Comparison of ENCODE assay signal across 9 cellular contexts in the genomic region with DNA sequence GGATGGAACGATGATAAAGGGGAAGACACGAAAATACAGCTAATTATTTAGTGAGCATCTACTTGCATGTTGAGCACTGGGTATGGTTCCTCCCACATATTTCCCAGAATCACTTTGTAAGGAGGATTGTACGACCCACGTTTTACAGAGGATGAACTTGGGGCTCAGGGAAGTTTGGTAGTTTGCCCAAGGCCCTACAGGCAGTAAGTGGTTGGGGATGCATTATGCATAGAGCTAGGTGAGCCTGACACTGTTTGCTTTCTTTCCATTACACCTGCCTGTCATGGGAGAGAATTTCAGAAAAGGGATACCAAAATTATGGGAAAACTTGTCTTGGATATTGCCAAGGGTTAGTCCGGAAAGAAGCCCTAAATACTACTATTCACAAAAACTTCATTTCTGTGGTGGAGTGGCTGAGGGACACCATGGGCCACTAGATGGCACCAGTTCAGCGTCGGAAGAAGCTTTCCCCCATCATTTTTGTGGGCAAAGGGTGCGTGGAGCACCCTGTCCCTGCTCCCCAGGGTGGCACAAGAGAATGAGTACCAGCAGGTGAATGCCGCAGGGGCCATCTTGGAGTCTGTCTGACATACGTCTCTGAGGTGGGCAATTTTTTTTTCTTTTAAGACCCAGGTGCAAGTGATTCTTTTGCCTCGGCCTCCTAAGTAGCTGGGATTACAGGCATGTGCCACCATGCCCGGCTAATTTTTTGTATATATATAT. TPM values are rescaled to one million over a fixed set of nuclear protein-coding genes. Genes with fewer than 3 reads are reported as not detected.
DNase-seq lines count a peak whose midpoint lies in the region; ATAC-seq, FAIRE-seq and TF ChIP-seq lines count a peak whose summit lies in the region.
"Had no signal": no experiment of that assay in that cellular context is flagged by ENCODE, and none has a peak within 500 bp of the region (broad histone marks: within the 10 kb centered on the region; RNA-seq: fewer than 3 reads in every experiment).

No MANE protein-coding gene starts in this region.

- H3K27me3 ChIP-seq in KMS-11 (ENCODE audit: insufficient read depth, low read depth): no peaks in the 10 kb centered on the region
- no peaks in the 10 kb centered on the region for H3K27me3 ChIP-seq in Panc1 (ENCODE audit: control insufficient read depth, insufficient read depth, low read length)
- peaks cover 14% of the 10 kb centered on the region for H3K27me3 ChIP-seq in foreskin keratinocyte

- H3K27ac ChIP-seq in KMS-11: no peak overlapping the region
- H3K27ac ChIP-seq in Panc1 (ENCODE audit: low read length): no peak overlapping the region
- H3K27ac ChIP-seq in foreskin keratinocyte: no peak overlapping the region

- in situ Hi-C loops in Panc1 (cut with HindIII; ENCODE audit: low pct_unique_long_range_greater_than_20kb, low sequenced_read_pairs): no loop called here

- ATAC-seq in Panc1 (peak; percentile 92), foreskin keratinocyte (peak; percentile 75), GM18519 (IDR thresholded peaks at IDR 0.05; ENCODE audit: low FRiP score, unreplicated experiment) (no peak)

- DNase-seq in D341Med (ENCODE audit: low spot score) (peak; percentile 89), Panc1 (ENCODE audit: low read depth, low spot score) (no peak), foreskin keratinocyte (peak in 1 of 2 donors; percentile 40), posterior vena cava (ENCODE audit: low spot score) (peak; percentile 76), RCC 7860 (ENCODE audit: low spot score) (no peak)
- DNase-seq in activated T-helper 1 cell treated with anti-CD3 and anti-CD28 coated beads, Interleukin-12 subunit alpha, Interleukin-12 subunit beta, Interleukin-2, Interleukin-4 antibody, amounts not matched to agents 30 ng/mL and 10 ng/mL and 1 ng/mL, durations not matched to agents 14 hours and 24 hours and 36 hours (ENCODE audit: low spot score): peak; percentile 24

- H3K9me3 Mint-ChIP-seq in activated T-helper 1 cell treated with anti-CD3 and anti-CD28 coated beads, Interleukin-12 subunit alpha, Interleukin-12 subunit beta, Interleukin-2, Interleukin-4 antibody, amounts not matched to agents 30 ng/mL and 10 ng/mL and 1 ng/mL, durations not matched to agents 14 hours and 24 hours and 36 hours: no peaks in the 10 kb centered on the region
- H3K9me3 Mint-ChIP-seq: IgD-negative memory B cell had no signal

- H3K36me3 ChIP-seq in KMS-11 (ENCODE audit: insufficient read depth) (no peaks in the 10 kb centered on the region), Panc1 (ENCODE audit: control insufficient read depth, insufficient read depth, low read length) (no peaks in the 10 kb centered on the region)

- TF ChIP-seq CTCF in KMS-11 (conservative IDR thresholded peaks at IDR 0.05; ENCODE audit: low read depth, low read length) (peak; percentile 98), Panc1 (IDR thresholded peaks at IDR 0.05) (peak; percentile 79), foreskin keratinocyte (conservative IDR thresholded peaks at IDR 0.05) (peak; percentile 91)

- intact Hi-C loops in Panc1 (cut with micrococcal nuclease; ENCODE audit: unreplicated experiment) (loop anchor here (1.0 to 10.0 kb wide), 2 partner anchors 254 to 348 kb away; no protein-coding TSS in a partner anchor), posterior vena cava (cut with DNase I) (loop anchor here (2.0 to 5.0 kb wide), 2 partner anchors 342 to 348 kb away; no protein-coding TSS in a partner anchor)
- intact Hi-C loops in activated T-helper 1 cell treated with anti-CD3 and anti-CD28 coated beads, Interleukin-12 subunit alpha, Interleukin-12 subunit beta, Interleukin-2, Interleukin-4 antibody, amounts not matched to agents 30 ng/mL and 10 ng/mL and 1 ng/mL, durations not matched to agents 14 hours and 24 hours and 36 hours (cut with micrococcal nuclease): loop anchor here (1.0 to 5.0 kb wide), 3 partner anchors 50 to 847 kb away; no protein-coding TSS in a partner anchor

- H3K4me1 Mint-ChIP-seq in activated T-helper 1 cell treated with anti-CD3 and anti-CD28 coated beads, Interleukin-12 subunit alpha, Interleukin-12 subunit beta, Interleukin-2, Interleukin-4 antibody, amounts not matched to agents 30 ng/mL and 10 ng/mL and 1 ng/mL, durations not matched to agents 14 hours and 24 hours and 36 hours (ENCODE audit: low read depth): peaks cover 5% of the 10 kb centered on the region
- H3K4me1 Mint-ChIP-seq: IgD-negative memory B cell had no signal

- H3K79me2 ChIP-seq in KMS-11 (ENCODE audit: insufficient read depth, low read depth): no peaks in the 10 kb centered on the region

- no peaks in the 10 kb centered on the region for H3K9me3 ChIP-seq in Panc1 (ENCODE audit: control insufficient read depth, insufficient read depth, low read depth, low read length)

- BruUV-seq in Panc1 (replicated peaks; lab: Mats Ljungman, UMichigan): no TSS peak

- H3K4me3 Mint-ChIP-seq in activated T-helper 1 cell treated with anti-CD3 and anti-CD28 coated beads, Interleukin-12 subunit alpha, Interleukin-12 subunit beta, Interleukin-2, Interleukin-4 antibody, amounts not matched to agents 30 ng/mL and 10 ng/mL and 1 ng/mL, durations not matched to agents 14 hours and 24 hours and 36 hours: no peak overlapping the region
- H3K4me3 Mint-ChIP-seq: IgD-negative memory B cell had no signal

- H2AFZ ChIP-seq in KMS-11 (ENCODE audit: low read depth): no peak overlapping the region

- H3K4me3 ChIP-seq in KMS-11 (IDR thresholded peaks at IDR 0.05; ENCODE audit: insufficient read depth, low read depth, low read length) (no peak overlapping the region), Panc1 (ENCODE audit: low read depth in 2 of 2, low read length in 2 of 2) (no peak overlapping the region)

- POLR2A ChIA-PET in Panc1 (lab: Charles Lee): no interaction called here

- no peak overlapping the region for H3K4me2 ChIP-seq in KMS-11

- no peak overlapping the region for H3K27ac Mint-ChIP-seq in activated T-helper 1 cell treated with anti-CD3 and anti-CD28 coated beads, Interleukin-12 subunit alpha, Interleukin-12 subunit beta, Interleukin-2, Interleukin-4 antibody, amounts not matched to agents 30 ng/mL and 10 ng/mL and 1 ng/mL, durations not matched to agents 14 hours and 24 hours and 36 hours
- H3K27ac Mint-ChIP-seq: IgD-negative memory B cell had no signal

- no peaks in the 10 kb centered on the region for H4K20me1 ChIP-seq in KMS-11 (ENCODE audit: insufficient read depth)

- H3K4me1 ChIP-seq in KMS-11 (ENCODE audit: low read depth, poor library complexity, severe bottlenecking) (no peaks in the 10 kb centered on the region), Panc1 (ENCODE audit: control insufficient read depth, insufficient read depth, low read length) (no peaks in the 10 kb centered on the region), foreskin keratinocyte (no peaks in the 10 kb centered on the region)

- CTCF ChIA-PET in Panc1 (lab: Charles Lee): interaction anchor here (0.6 to 1.2 kb wide), 2 partner anchors 33 to 348 kb away, joined by 3 to 9 read pairs; no protein-coding TSS in a partner anchor

- no peak for FAIRE-seq in RCC 7860 (lab: Jason Lieb, UNC)

- peaks cover 17% of the 10 kb centered on the region for H3K27me3 Mint-ChIP-seq in activated T-helper 1 cell treated with anti-CD3 and anti-CD28 coated beads, Interleukin-12 subunit alpha, Interleukin-12 subunit beta, Interleukin-2, Interleukin-4 antibody, amounts not matched to agents 30 ng/mL and 10 ng/mL and 1 ng/mL, durations not matched to agents 14 hours and 24 hours and 36 hours (ENCODE audit: insufficient read depth)

- no peak overlapping the region for H3K9ac ChIP-seq in KMS-11

- H3K36me3 Mint-ChIP-seq in activated T-helper 1 cell treated with anti-CD3 and anti-CD28 coated beads, Interleukin-12 subunit alpha, Interleukin-12 subunit beta, Interleukin-2, Interleukin-4 antibody, amounts not matched to agents 30 ng/mL and 10 ng/mL and 1 ng/mL, durations not matched to agents 14 hours and 24 hours and 36 hours (ENCODE audit: low read depth): no peaks in the 10 kb centered on the region
- H3K36me3 Mint-ChIP-seq: IgD-negative memory B cell had no signal

RNA-seq across cellular contexts. Expression of gene RPL17, which starts 18.3 kb away (rescaled TPM):
- total RNA-seq in Panc1 (2021; ENCODE audit: unreplicated experiment) (874 TPM), foreskin keratinocyte (2,326 and 2,476 TPM in 2 replicates), posterior vena cava (1,000 to 10,000 TPM; 1,368 to 1,452 TPM)
- 719 TPM for polyA plus RNA-seq in Panc1 (2012; ENCODE audit: insufficient read length)
- 2,043 and 2,063 TPM in 2 replicates for total RNA-seq in activated T-helper 1 cell treated with anti-CD3 and anti-CD28 coated beads, Interleukin-12 subunit alpha, Interleukin-12 subunit beta, Interleukin-2, Interleukin-4 antibody, amounts not matched to agents 30 ng/mL and 10 ng/mL and 1 ng/mL, durations not matched to agents 14 hours and 24 hours and 36 hours
- 3,189 and 3,387 TPM in 2 replicates for polyA plus RNA-seq in foreskin keratinocyte

RNA-seq across cellular contexts. Expression of gene C18orf32, which starts 23.5 kb away (rescaled TPM):
- total RNA-seq in Panc1 (2021; ENCODE audit: unreplicated experiment) (38.0 TPM), foreskin keratinocyte (19.7 and 25.4 TPM in 2 replicates), posterior vena cava (10 to 100 TPM; 58.8 to 60.7 TPM)
- 9.3 TPM for polyA plus RNA-seq in Panc1 (2012; ENCODE audit: insufficient read length)
- 28.7 and 31.2 TPM in 2 replicates for total RNA-seq in activated T-helper 1 cell treated with anti-CD3 and anti-CD28 coated beads, Interleukin-12 subunit alpha, Interleukin-12 subunit beta, Interleukin-2, Interleukin-4 antibody, amounts not matched to agents 30 ng/mL and 10 ng/mL and 1 ng/mL, durations not matched to agents 14 hours and 24 hours and 36 hours
- polyA plus RNA-seq in foreskin keratinocyte: 29.8 and 30.1 TPM in 2 replicates

RNA-seq across cellular contexts. Expression of gene DYM, which starts 50.1 kb away (rescaled TPM):
- total RNA-seq in Panc1 (2021; ENCODE audit: unreplicated experiment) (28.7 TPM), foreskin keratinocyte (26.9 and 36.1 TPM in 2 replicates), posterior vena cava (10 to 100 TPM; 65.5 to 89.5 TPM)
- 11.8 TPM for polyA plus RNA-seq in Panc1 (2012; ENCODE audit: insufficient read length)
- total RNA-seq in activated T-helper 1 cell treated with anti-CD3 and anti-CD28 coated beads, Interleukin-12 subunit alpha, Interleukin-12 subunit beta, Interleukin-2, Interleukin-4 antibody, amounts not matched to agents 30 ng/mL and 10 ng/mL and 1 ng/mL, durations not matched to agents 14 hours and 24 hours and 36 hours: 56.9 and 66.1 TPM in 2 replicates
- 19.1 and 23.1 TPM in 2 replicates for polyA plus RNA-seq in foreskin keratinocyte

RNA-seq across cellular contexts. Expression of gene LIPG, which starts 51.3 kb away (rescaled TPM):
- total RNA-seq in Panc1 (2021; ENCODE audit: unreplicated experiment) (92.0 TPM), foreskin keratinocyte (76.3 and 127 TPM in 2 replicates), posterior vena cava (1 to 10 TPM; 1.2 to 1.7 TPM)
- 28.2 TPM for polyA plus RNA-seq in Panc1 (2012; ENCODE audit: insufficient read length)
- total RNA-seq in activated T-helper 1 cell treated with anti-CD3 and anti-CD28 coated beads, Interleukin-12 subunit alpha, Interleukin-12 subunit beta, Interleukin-2, Interleukin-4 antibody, amounts not matched to agents 30 ng/mL and 10 ng/mL and 1 ng/mL, durations not matched to agents 14 hours and 24 hours and 36 hours: 0.29 and 0.88 TPM in 2 replicates
- 28.8 and 38.0 TPM in 2 replicates for polyA plus RNA-seq in foreskin keratinocyte
- polyA plus RNA-seq: IgD-negative memory B cell had no signal

Comparison
In these comparisons a context has a peak if more than half of its experiments do, and no peak if none do; other contexts are left out.
1. DNase-seq: peak in D341Med (single experiment), activated T-helper 1 cell treated with anti-CD3 and anti-CD28 coated beads, Interleukin-12 subunit alpha, Interleukin-12 subunit beta, Interleukin-2, Interleukin-4 antibody, amounts not matched to agents 30 ng/mL and 10 ng/mL and 1 ng/mL, durations not matched to agents 14 hours and 24 hours and 36 hours (single experiment) and posterior vena cava (single experiment); none in Panc1 (single experiment) and RCC 7860 (single experiment).
2. Peak in every context shown above with its lines, with median percentiles within 50 percentile points of each other: CTCF ChIP-seq.